ENCODE assay signal across 8 cellular contexts in the genomic region with DNA sequence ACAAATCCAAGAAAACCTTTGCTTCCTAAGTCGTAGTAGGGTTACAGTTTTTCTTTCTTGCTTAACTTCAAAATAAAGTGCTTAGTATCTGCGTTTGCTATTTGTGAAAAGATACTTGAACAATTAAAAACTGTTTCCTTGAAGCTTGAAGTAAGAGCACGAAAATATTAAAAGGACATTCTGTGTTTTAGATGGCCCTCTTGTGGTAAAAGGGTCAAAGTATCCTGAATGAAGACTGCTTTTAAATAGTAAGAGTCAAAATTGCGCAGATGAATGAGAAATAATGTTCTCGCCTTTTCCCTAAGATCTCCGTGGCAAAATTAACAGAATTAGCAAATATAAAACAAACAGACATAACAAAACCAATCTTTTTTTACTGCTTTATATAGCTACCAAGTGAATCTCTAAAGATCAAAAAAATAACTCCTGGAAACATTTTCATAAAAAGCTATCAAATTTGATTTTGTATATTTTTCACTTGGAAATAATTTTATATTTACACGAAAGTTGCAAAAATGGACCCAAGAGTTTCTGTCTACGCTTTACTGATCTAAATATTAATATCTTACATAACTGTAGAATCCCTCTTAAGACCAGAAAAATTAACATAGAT.
DNase-seq lines count a peak whose midpoint lies in the region; ATAC-seq and TF ChIP-seq lines count a peak whose summit lies in the region.

No MANE protein-coding gene starts in this region.

- no peaks in the 10 kb centered on the region for H3K9me3 Mint-ChIP-seq in nephron

- peaks cover 38 to 82% (median 79%) of the 10 kb centered on the region in 4 donors for H3K4me1 ChIP-seq in esophagus muscularis mucosa

- 24% methylated on average over 8 of the region's 8 CpGs for WGBS in esophagus muscularis mucosa

- H3K4me3 Mint-ChIP-seq in nephron: no peak overlapping the region

- H3K36me3 Mint-ChIP-seq in nephron (ENCODE audit: low read depth): peaks cover 10% of the 10 kb centered on the region

- peaks cover 0 to 33% (median 11%) of the 10 kb centered on the region in 4 donors for H3K36me3 ChIP-seq in esophagus muscularis mucosa

- TF ChIP-seq EP300 in esophagus muscularis mucosa (IDR thresholded peaks at IDR 0.05): no peak

- H3K27ac Mint-ChIP-seq in nephron: no peak overlapping the region

- intact Hi-C loops in esophagus muscularis mucosa (cut with DNase I): loop anchor here (5.0 kb wide), 1 partner anchor 162 kb away; no protein-coding TSS in a partner anchor

- no peak for ATAC-seq in GM19397 (IDR thresholded peaks at IDR 0.05; ENCODE audit: unreplicated experiment)

- no peaks in the 10 kb centered on the region for H3K27me3 Mint-ChIP-seq in nephron (ENCODE audit: low read depth)

- H3K27ac ChIP-seq in esophagus muscularis mucosa (replicated peaks in 1 of 4): peak overlapping the region; percentile 40 to 57 (median 48)

- no peaks in the 10 kb centered on the region for H3K9me3 ChIP-seq in esophagus muscularis mucosa

- H3K27me3 ChIP-seq in esophagus muscularis mucosa: no peaks in the 10 kb centered on the region

- DNase-seq in NCI-H2107 treated with DMSO at 0.1 percent for 48 hours (lab: John Stamatoyannopoulos, UW; ENCODE audit: unreplicated experiment): peak; percentile 63
- DNase-seq in NCI-H2107 (lab: John Stamatoyannopoulos, UW): no peak
- peak; percentile 7 for DNase-seq in HuH-7 (ENCODE audit: low spot score)
- DNase-seq in SK-N-DZ (ENCODE audit: low spot score): peak; percentile 53
- DNase-seq in esophagus muscularis mucosa (ENCODE audit: extremely low spot score): no peak
- no peak for DNase-seq in GM19240 (ENCODE audit: insufficient read length, low spot score)

- no peak for TF ChIP-seq POLR2A in esophagus muscularis mucosa (IDR thresholded peaks at IDR 0.05; ENCODE audit: low read depth)

- peak overlapping the region in 2 of 4 donors; percentile 3 to 6 for H3K4me3 ChIP-seq in esophagus muscularis mucosa

- peak; percentile 75 to 78 (median 77) for TF ChIP-seq CTCF in esophagus muscularis mucosa (IDR thresholded peaks at IDR 0.05)
- TF ChIP-seq CTCF in nephron (IDR thresholded peaks at IDR 0.05; ENCODE audit: unreplicated experiment in 3 of 3): peak; percentile 55 to 78 (median 71)

- H3K4me1 Mint-ChIP-seq in nephron: peaks cover 4% of the 10 kb centered on the region

Comparison
In these comparisons a context has a peak if more than half of its experiments do, and no peak if none do; other contexts are left out.
1. DNase-seq: peak in NCI-H2107 treated with DMSO at 0.1 percent for 48 hours (single experiment), HuH-7 (single experiment) and SK-N-DZ (single experiment); none in NCI-H2107 (single experiment), esophagus muscularis mucosa (single experiment) and GM19240 (single experiment).